In genomic region chr9:12862596-12862995, GRCh38 we compare ENCODE assay signal across 16 cellular contexts.
A peak's percentile ranks its signal among the peaks of the same experiment; 100 is the strongest.
DNase-seq lines count a peak whose midpoint lies in the region; ATAC-seq and TF ChIP-seq lines count a peak whose summit lies in the region.
"Had no signal": no experiment of that assay in that cellular context is flagged by ENCODE, and none has a peak within 500 bp of the region (broad histone marks: within the 10 kb centered on the region; RNA-seq: fewer than 3 reads in every experiment).

No MANE protein-coding gene starts in this region.

- no peak for TF ChIP-seq POLR2A in body of pancreas (IDR thresholded peaks at IDR 0.05)
- TF ChIP-seq POLR2A in right lobe of liver (IDR thresholded peaks at IDR 0.05): no peak

- intact Hi-C loops in body of pancreas (cut with DNase I) (no loop called here), left cardiac atrium (cut with DNase I) (no loop called here), right lobe of liver (cut with DNase I) (no loop called here)

- TF ChIP-seq CTCF in body of pancreas (IDR thresholded peaks at IDR 0.05) (no peak), mesothelial cell of epicardium (IDR thresholded peaks at IDR 0.05; ENCODE audit: unreplicated experiment) (no peak), right lobe of liver (IDR thresholded peaks at IDR 0.05) (no peak)

- H3K9me3 Mint-ChIP-seq in mesothelial cell of epicardium: peaks cover 21% of the 10 kb centered on the region

- H3K36me3 Mint-ChIP-seq in mesothelial cell of epicardium: peaks cover 21% of the 10 kb centered on the region

- peak; percentile 15 for DNase-seq in A172 (ENCODE audit: low spot score)
- DNase-seq in H4 (ENCODE audit: low spot score): peak; percentile 6
- no peak for DNase-seq in body of pancreas
- no peak for DNase-seq in mesothelial cell of epicardium (ENCODE audit: low spot score in 2 of 2, unreplicated experiment in 2 of 2)
- no peak for DNase-seq in HAP-1 (ENCODE audit: low spot score in 2 of 2)
- no peak for DNase-seq in left cardiac atrium
- no peak for DNase-seq in germinal center (ENCODE audit: low spot score)
- DNase-seq in right lobe of liver: no peak
- DNase-seq: CD4-positive, alpha-beta T cell; DMS79; NCI-H1048; NCI-H226; NK-92 treated with Interleukin-12 subunit alpha and Interleukin-12 subunit beta, amount 100 ng/mL, for 24 hours; Right ventricle myocardium superior had no signal

- H3K4me1 ChIP-seq in body of pancreas (peaks cover 18% of the 10 kb centered on the region), HAP-1 (peaks cover 3% of the 10 kb centered on the region; the same call in 1 of the 2 replicates), right lobe of liver (peaks cover 0 to 2% (median 0%) of the 10 kb centered on the region in 4 donors)

- no peaks in the 10 kb centered on the region for H3K36me3 ChIP-seq in body of pancreas (replicated peaks in 1 of 2; ENCODE audit: insufficient read depth in 1 of 2, low read depth in 2 of 2)
- H3K36me3 ChIP-seq in HAP-1 (replicated peaks): no peaks in the 10 kb centered on the region
- no peaks in the 10 kb centered on the region for H3K36me3 ChIP-seq in right lobe of liver

- H3K27me3 Mint-ChIP-seq in mesothelial cell of epicardium (ENCODE audit: low read depth): no peaks in the 10 kb centered on the region
- H3K27me3 Mint-ChIP-seq: CD4-positive, alpha-beta T cell had no signal

- ATAC-seq in body of pancreas: peak; percentile 30
- no peak for ATAC-seq in left cardiac atrium
- ATAC-seq in right lobe of liver: no peak

- peaks cover 38% of the 10 kb centered on the region for H3K4me1 Mint-ChIP-seq in mesothelial cell of epicardium

- H3K9me3 ChIP-seq in body of pancreas (no peaks in the 10 kb centered on the region), HAP-1 (no peaks in the 10 kb centered on the region), right lobe of liver (no peaks in the 10 kb centered on the region)

- H3K4me3 Mint-ChIP-seq in mesothelial cell of epicardium: no peak overlapping the region
- H3K4me3 Mint-ChIP-seq: CD4-positive, alpha-beta T cell had no signal

- in situ Hi-C loops in HAP-1 (cut with MboI; ENCODE audit: low sequenced_read_pairs): no loop called here

- H3K27ac Mint-ChIP-seq in mesothelial cell of epicardium: peak overlapping the region; percentile 87
- H3K27ac Mint-ChIP-seq: CD4-positive, alpha-beta T cell had no signal

- H3K27me3 ChIP-seq in body of pancreas (no peaks in the 10 kb centered on the region), HAP-1 (ENCODE audit: low read depth) (no peaks in the 10 kb centered on the region), right lobe of liver (no peaks in the 10 kb centered on the region)

- no peak overlapping the region for H3K4me3 ChIP-seq in body of pancreas
- H3K4me3 ChIP-seq in HAP-1: no peak overlapping the region
- no peak overlapping the region for H3K4me3 ChIP-seq in right lobe of liver

- H3K27ac ChIP-seq in body of pancreas (no peak overlapping the region), right lobe of liver (no peak overlapping the region)
- H3K27ac ChIP-seq: 22Rv1, HL-60 had no signal

Comparison
In these comparisons a context has a peak if more than half of its experiments do, and no peak if none do; other contexts are left out.
1. DNase-seq: peak in A172 (single experiment) and H4 (single experiment); none in body of pancreas (0 of 4), mesothelial cell of epicardium (0 of 2), HAP-1 (0 of 2), left cardiac atrium (single experiment), germinal center (single experiment) and right lobe of liver (0 of 3).